In the genomic region with DNA sequence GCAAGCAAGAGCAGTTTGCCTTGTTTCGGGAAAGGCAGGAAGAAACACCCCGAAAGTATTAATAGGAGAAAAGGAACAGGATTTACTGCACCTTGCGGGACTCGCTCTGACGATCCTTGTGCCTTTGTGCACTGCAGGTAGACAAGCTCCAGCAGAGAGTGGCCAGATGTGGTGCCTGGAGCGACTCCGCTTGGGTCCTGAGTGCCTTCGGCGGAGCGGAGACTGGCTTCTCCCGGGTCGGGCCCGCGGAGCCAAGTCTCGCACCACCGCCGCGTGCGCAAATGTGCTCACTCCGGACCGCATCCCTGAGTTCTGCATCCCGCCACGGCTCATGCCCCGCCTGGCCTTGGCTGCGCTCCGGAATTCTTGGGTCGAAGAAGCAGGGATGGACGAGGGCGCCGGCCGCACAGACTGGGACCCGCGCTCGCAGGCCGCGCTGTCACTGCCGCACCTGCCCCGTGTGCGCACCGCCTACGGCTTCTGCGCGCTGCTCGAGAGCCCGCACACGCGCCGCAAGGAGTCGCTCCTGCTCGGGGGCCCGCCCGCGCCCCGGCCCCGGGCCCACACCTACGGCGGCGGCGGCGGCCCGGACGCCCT, we compare ENCODE assay signal across 8 cellular contexts. TPM values are rescaled to one million over a fixed set of nuclear protein-coding genes. Genes with fewer than 3 reads are reported as not detected.
DNase-seq lines count a peak whose midpoint lies in the region; ATAC-seq, FAIRE-seq and TF ChIP-seq lines count a peak whose summit lies in the region.

No MANE protein-coding gene starts in this region.

- no peaks in the 10 kb centered on the region for H4K20me1 ChIP-seq in endothelial cell of umbilical vein (replicated peaks; ENCODE audit: control insufficient read depth, extremely low read depth, insufficient read depth, low read length)

- H3K9me1 ChIP-seq in endothelial cell of umbilical vein (replicated peaks; ENCODE audit: control insufficient read depth, extremely low read depth, insufficient read depth, low read length) = no peaks in the 10 kb centered on the region

- no peaks in the 10 kb centered on the region for H3K79me2 ChIP-seq in endothelial cell of umbilical vein (ENCODE audit: control insufficient read depth, insufficient read depth, low read length)

- H3K27ac Mint-ChIP-seq in CD8-positive, alpha-beta memory T cell = peak overlapping the region in 4 of 8 donors; percentile 45 to 77 (median 62)
- peak overlapping the region; percentile 14 for H3K27ac Mint-ChIP-seq in activated CD4-positive, alpha-beta T cell treated with anti-CD3 and anti-CD28 coated beads, Interleukin-2, amount 10 ng/mL, durations not matched to agents 24 days and 14 days
- peak overlapping the region in 1 of 6 donors; percentile 13 for H3K27ac Mint-ChIP-seq in naive B cell
- H3K27ac Mint-ChIP-seq in type B pancreatic cell = peak overlapping the region; percentile 29

- H3K9ac ChIP-seq in endothelial cell of umbilical vein (replicated peaks; ENCODE audit: extremely low read depth, insufficient read depth, low read length) = no peak overlapping the region

- ATAC-seq in HG02623 (IDR thresholded peaks at IDR 0.05; ENCODE audit: unreplicated experiment) (peak; percentile 37), naive B cell (ENCODE audit: low read depth in 2 of 2) (peak; percentile 64 to 72), GM18519 (IDR thresholded peaks at IDR 0.05; ENCODE audit: low FRiP score, unreplicated experiment) (no peak), GM19395 (IDR thresholded peaks at IDR 0.05; ENCODE audit: unreplicated experiment) (no peak)

- peaks cover 2 to 20% of the 10 kb centered on the region in 2 donors for H3K27me3 Mint-ChIP-seq in CD8-positive, alpha-beta memory T cell
- H3K27me3 Mint-ChIP-seq in activated CD4-positive, alpha-beta T cell treated with anti-CD3 and anti-CD28 coated beads, Interleukin-2, amount 10 ng/mL, durations not matched to agents 24 days and 14 days = peaks cover 54% of the 10 kb centered on the region
- H3K27me3 Mint-ChIP-seq in naive B cell (peaks cover 17 to 29% (median 25%) of the 10 kb centered on the region in 3 donors), type B pancreatic cell (peaks cover 60% of the 10 kb centered on the region)

- POLR2A ChIA-PET in CD8-positive, alpha-beta memory T cell (lab: Charles Lee) = no interaction called here
- POLR2A ChIA-PET in endothelial cell of umbilical vein (lab: Charles Lee) = no interaction called here

- no peak overlapping the region for H3K27ac ChIP-seq in CD8-positive, alpha-beta memory T cell (ENCODE audit: low read depth, low read length)
- H3K27ac ChIP-seq in endothelial cell of umbilical vein (ENCODE audit: insufficient read depth, low read depth, low read length) = no peak overlapping the region

- no TSS peak for BruUV-seq in endothelial cell of umbilical vein (replicated peaks; lab: Mats Ljungman, UMichigan)

- no peaks in the 10 kb centered on the region for H3K9me3 Mint-ChIP-seq in CD8-positive, alpha-beta memory T cell
- H3K9me3 Mint-ChIP-seq in activated CD4-positive, alpha-beta T cell treated with anti-CD3 and anti-CD28 coated beads, Interleukin-2, amount 10 ng/mL, durations not matched to agents 24 days and 14 days = no peaks in the 10 kb centered on the region
- H3K9me3 Mint-ChIP-seq in naive B cell (peaks cover 0 to 4% (median 0%) of the 10 kb centered on the region in 7 donors), type B pancreatic cell (no peaks in the 10 kb centered on the region)

- H3K4me1 ChIP-seq in CD8-positive, alpha-beta memory T cell (ENCODE audit: insufficient read depth, low read length) = peaks cover 7% of the 10 kb centered on the region
- H3K4me1 ChIP-seq in endothelial cell of umbilical vein (ENCODE audit: control insufficient read depth, extremely low read depth, insufficient read depth, low read length) = peaks cover 31% of the 10 kb centered on the region

- peaks cover 0 to 4% (median 0%) of the 10 kb centered on the region in 3 donors for H3K36me3 Mint-ChIP-seq in CD8-positive, alpha-beta memory T cell
- peaks cover 2% of the 10 kb centered on the region for H3K36me3 Mint-ChIP-seq in activated CD4-positive, alpha-beta T cell treated with anti-CD3 and anti-CD28 coated beads, Interleukin-2, amount 10 ng/mL, durations not matched to agents 24 days and 14 days (ENCODE audit: low read depth)
- no peaks in the 10 kb centered on the region for H3K36me3 Mint-ChIP-seq in naive B cell
- no peaks in the 10 kb centered on the region for H3K36me3 Mint-ChIP-seq in type B pancreatic cell

- H3K36me3 ChIP-seq in CD8-positive, alpha-beta memory T cell (ENCODE audit: insufficient read depth, low read length) = no peaks in the 10 kb centered on the region
- no peaks in the 10 kb centered on the region for H3K36me3 ChIP-seq in endothelial cell of umbilical vein (ENCODE audit: control insufficient read depth in 2 of 2, extremely low read depth in 1 of 2, insufficient read depth in 2 of 2, low read length in 2 of 2)

- peak overlapping the region; percentile 84 to 93 (median 91) for H3K4me3 Mint-ChIP-seq in CD8-positive, alpha-beta memory T cell
- peak overlapping the region; percentile 78 for H3K4me3 Mint-ChIP-seq in activated CD4-positive, alpha-beta T cell treated with anti-CD3 and anti-CD28 coated beads, Interleukin-2, amount 10 ng/mL, durations not matched to agents 24 days and 14 days
- H3K4me3 Mint-ChIP-seq in naive B cell (peak overlapping the region; percentile 82 to 98 (median 90)), type B pancreatic cell (peak overlapping the region; percentile 88)

- peak in 2 of 5 donors; percentile 4 to 6 for DNase-seq in CD8-positive, alpha-beta memory T cell
- DNase-seq in activated CD4-positive, alpha-beta T cell treated with anti-CD3 and anti-CD28 coated beads, Interleukin-2, amount 10 ng/mL, durations not matched to agents 24 days and 14 days = peak; percentile 75
- peak; percentile 47 for DNase-seq in endothelial cell of umbilical vein (ENCODE audit: low read depth, low spot score)
- DNase-seq in naive B cell = no peak
- DNase-seq in type B pancreatic cell (ENCODE audit: extremely low spot score, unreplicated experiment) = no peak

- TF ChIP-seq POLR2A in endothelial cell of umbilical vein (IDR thresholded peaks at IDR 0.05; ENCODE audit: low read depth, low read length) = no peak

- TF ChIP-seq CTCF in endothelial cell of umbilical vein (IDR thresholded peaks at IDR 0.05; ENCODE audit: extremely low read depth in 1 of 2, insufficient read depth in 1 of 2, low read depth in 1 of 2, low read length in 2 of 2) = no peak
- no peak for TF ChIP-seq CTCF in type B pancreatic cell (conservative IDR thresholded peaks at IDR 0.05)

- H3K27me3 ChIP-seq in CD8-positive, alpha-beta memory T cell (ENCODE audit: insufficient read depth, low read length, poor library complexity, severe bottlenecking) = peaks cover 4% of the 10 kb centered on the region
- H3K27me3 ChIP-seq in endothelial cell of umbilical vein (ENCODE audit: control insufficient read depth in 2 of 2, insufficient read depth in 2 of 2, low read length in 2 of 2) = no peaks in the 10 kb centered on the region

- intact Hi-C loops in activated CD4-positive, alpha-beta T cell treated with anti-CD3 and anti-CD28 coated beads, Interleukin-2, amount 10 ng/mL, durations not matched to agents 24 days and 14 days (cut with micrococcal nuclease) = loop anchor here (1.0 to 10.0 kb wide), 3 partner anchors 7 to 1483 kb away; a partner anchor contains a TSS
- intact Hi-C loops in endothelial cell of umbilical vein (cut with micrococcal nuclease) = loop anchor here (1.0 kb wide), 3 partner anchors 7 to 57 kb away; a partner anchor contains a TSS

- dilution Hi-C loops in endothelial cell of umbilical vein (cut with MboI; ENCODE audit: extremely low pct_ligation_motif_present, low sequenced_read_pairs) = no loop called here

- peak overlapping the region; percentile 55 for H3K4me3 ChIP-seq in CD8-positive, alpha-beta memory T cell (ENCODE audit: low read length)
- H3K4me3 ChIP-seq in endothelial cell of umbilical vein (replicated peaks in 1 of 3; ENCODE audit: insufficient read depth in 1 of 3, low read depth in 1 of 3, low read length in 3 of 3) = peak overlapping the region; percentile 37 to 44 (median 38)

- H3K9me3 ChIP-seq in CD8-positive, alpha-beta memory T cell (ENCODE audit: low read length) = no peaks in the 10 kb centered on the region
- no peaks in the 10 kb centered on the region for H3K9me3 ChIP-seq in endothelial cell of umbilical vein (replicated peaks; ENCODE audit: control insufficient read depth, insufficient read depth, low read length)

- no peak for FAIRE-seq in endothelial cell of umbilical vein (lab: Jason Lieb, UNC)

- peak overlapping the region; percentile 94 for H2AFZ ChIP-seq in endothelial cell of umbilical vein (ENCODE audit: low read depth, low read length)

- CTCF ChIA-PET in CD8-positive, alpha-beta memory T cell (lab: Charles Lee) = interaction anchor here (1.1 to 1.6 kb wide), 2 partner anchors 10 to 16 kb away, joined by 4 to 5 read pairs; no protein-coding TSS in a partner anchor
- CTCF ChIA-PET in endothelial cell of umbilical vein (lab: Charles Lee) = interaction anchor here (0.8 to 3.2 kb wide), 13 partner anchors 16 to 842 kb away, joined by 3 to 25 read pairs (median 3); a partner anchor contains a TSS

- H3K4me1 Mint-ChIP-seq in CD8-positive, alpha-beta memory T cell = peaks cover 20 to 30% (median 21%) of the 10 kb centered on the region in 3 donors
- peaks cover 19% of the 10 kb centered on the region for H3K4me1 Mint-ChIP-seq in activated CD4-positive, alpha-beta T cell treated with anti-CD3 and anti-CD28 coated beads, Interleukin-2, amount 10 ng/mL, durations not matched to agents 24 days and 14 days
- peaks cover 11 to 25% (median 15%) of the 10 kb centered on the region in 3 donors for H3K4me1 Mint-ChIP-seq in naive B cell
- peaks cover 5% of the 10 kb centered on the region for H3K4me1 Mint-ChIP-seq in type B pancreatic cell (ENCODE audit: unreplicated experiment)

- H3K4me2 ChIP-seq in endothelial cell of umbilical vein (ENCODE audit: insufficient read depth, low read length) = peak overlapping the region; percentile 67

RNA-seq across cellular contexts. Expression of a gene that starts 0.8 kb away (rescaled TPM):
- under 1 TPM; 0.09 to 0.13 TPM for total RNA-seq in CD8-positive, alpha-beta memory T cell
- polyA plus RNA-seq in CD8-positive, alpha-beta memory T cell = not detected
- 0.05 and 0.24 TPM in 2 replicates for total RNA-seq in activated CD4-positive, alpha-beta T cell treated with anti-CD3 and anti-CD28 coated beads, Interleukin-2, amount 10 ng/mL, durations not matched to agents 24 days and 14 days
- total RNA-seq in endothelial cell of umbilical vein (0.46 and 1.1 TPM in 2 replicates), type B pancreatic cell (ENCODE audit: low replicate concordance) (1.7 and 2.0 TPM in 2 replicates)
- polyA plus RNA-seq in endothelial cell of umbilical vein (0.10 and 0.33 TPM in 2 replicates), naive B cell (ENCODE audit: low read depth in 6 of 6) (not detected)
- polyA plus RNA-seq in endothelial cell of umbilical vein (2011; cell fraction: cytosol; rRNA removed) = 0.23 and 0.25 TPM in 2 replicates
- 0.64 and 0.80 TPM in 2 replicates for polyA plus RNA-seq in endothelial cell of umbilical vein (2011; cell fraction: nucleus; rRNA removed)
- polyA plus RNA-seq in endothelial cell of umbilical vein (2012) = 0.25 and 0.37 TPM in 2 replicates
- polyA minus RNA-seq in endothelial cell of umbilical vein = 0.06 and 0.34 TPM in 2 replicates
- polyA minus RNA-seq in endothelial cell of umbilical vein (2011; cell fraction: cytosol; rRNA and poly(A)+ RNA removed) = not detected
- 1.6 and 2.3 TPM in 2 replicates for polyA minus RNA-seq in endothelial cell of umbilical vein (2011; cell fraction: nucleus; rRNA and poly(A)+ RNA removed)

RNA-seq across cellular contexts. Expression of a gene that starts 7.3 kb away (rescaled TPM):
- 10 to 100 TPM; 42.5 to 42.9 TPM for total RNA-seq in CD8-positive, alpha-beta memory T cell
- 15.8 TPM for polyA plus RNA-seq in CD8-positive, alpha-beta memory T cell
- total RNA-seq in activated CD4-positive, alpha-beta T cell treated with anti-CD3 and anti-CD28 coated beads, Interleukin-2, amount 10 ng/mL, durations not matched to agents 24 days and 14 days = 51.5 and 54.8 TPM in 2 replicates
- 57.5 and 60.3 TPM in 2 replicates for total RNA-seq in endothelial cell of umbilical vein
- polyA plus RNA-seq in endothelial cell of umbilical vein = 8.6 and 10.8 TPM in 2 replicates
- 7.6 TPM in 2 replicates for polyA plus RNA-seq in endothelial cell of umbilical vein (2011; cell fraction: cytosol; rRNA removed)
- 37.7 and 42.1 TPM in 2 replicates for polyA plus RNA-seq in endothelial cell of umbilical vein (2011; cell fraction: nucleus; rRNA removed)
- polyA plus RNA-seq in endothelial cell of umbilical vein (2012) = 17.6 and 21.9 TPM in 2 replicates
- polyA minus RNA-seq in endothelial cell of umbilical vein = 66.7 and 87.2 TPM in 2 replicates
- 16.4 TPM for polyA minus RNA-seq in endothelial cell of umbilical vein (2011; cell fraction: cytosol; rRNA and poly(A)+ RNA removed)
- polyA minus RNA-seq in endothelial cell of umbilical vein (2011; cell fraction: nucleus; rRNA and poly(A)+ RNA removed) = 175 and 231 TPM in 2 replicates
- polyA plus RNA-seq in naive B cell (ENCODE audit: low read depth in 6 of 6) = 10 to 100 TPM; 18.4 to 33.6 (median 23.4) TPM
- total RNA-seq in type B pancreatic cell (ENCODE audit: low replicate concordance) = 38.7 and 45.8 TPM in 2 replicates

Comparison
In these comparisons a context has a peak if more than half of its experiments do, and no peak if none do; other contexts are left out.
1. DNase-seq: peak in activated CD4-positive, alpha-beta T cell treated with anti-CD3 and anti-CD28 coated beads, Interleukin-2, amount 10 ng/mL, durations not matched to agents 24 days and 14 days (single experiment) and endothelial cell of umbilical vein (single experiment); none in naive B cell (single experiment) and type B pancreatic cell (single experiment).
2. ATAC-seq: peak in HG02623 (single experiment) and naive B cell (2 of 2); none in GM18519 (single experiment) and GM19395 (single experiment).
3. Peak in every context shown above with its lines, with median percentiles within 50 percentile points of each other: H3K4me3 Mint-ChIP-seq.